22 cellular contexts compared by ENCODE assay signal in the genomic region with DNA sequence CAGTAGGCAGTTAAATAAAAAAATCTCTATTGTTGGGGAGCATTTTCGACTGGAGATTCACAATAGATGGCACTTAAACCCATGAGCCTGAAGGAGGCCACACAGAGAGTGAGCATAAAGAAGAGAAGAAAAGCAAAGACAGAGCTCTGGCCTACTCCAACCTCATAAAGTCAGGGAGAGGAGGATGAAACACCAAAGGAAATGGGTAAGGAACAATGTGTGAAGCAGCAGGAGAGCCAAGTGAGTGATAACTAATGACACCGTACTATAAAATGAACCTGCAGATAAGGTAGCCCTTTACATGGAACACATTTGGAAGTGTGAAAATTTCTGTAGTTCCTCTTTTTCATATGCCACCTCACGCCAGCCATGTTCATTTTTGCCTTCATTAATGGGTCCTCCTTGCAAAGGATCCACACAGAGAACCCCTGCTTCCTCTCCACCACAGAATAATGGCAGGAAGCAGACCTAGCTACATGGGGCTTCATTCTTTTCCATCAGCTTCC.
DNase-seq lines count a peak whose midpoint lies in the region; ATAC-seq and TF ChIP-seq lines count a peak whose summit lies in the region.
"Had no signal": no experiment of that assay in that cellular context is flagged by ENCODE, and none has a peak within 500 bp of the region (broad histone marks: within the 10 kb centered on the region; RNA-seq: fewer than 3 reads in every experiment).

No MANE protein-coding gene starts in this region.

- no peak overlapping the region for H3K9ac ChIP-seq in HUES64 (ENCODE audit: low read depth, low read length)
- H3K9ac ChIP-seq in mesendoderm (ENCODE audit: low read length) = no peak overlapping the region
- H3K9ac ChIP-seq in smooth muscle cell (ENCODE audit: low read depth) = no peak overlapping the region
- H3K9ac ChIP-seq: BLaER1 had no signal

- H3K27me3 ChIP-seq in HUES64 (ENCODE audit: insufficient read depth, low read length) (no peaks in the 10 kb centered on the region), SJSA1 (replicated peaks) (no peaks in the 10 kb centered on the region), mesendoderm (ENCODE audit: insufficient read depth, low read length, poor library complexity) (no peaks in the 10 kb centered on the region), smooth muscle cell (ENCODE audit: low read depth) (no peaks in the 10 kb centered on the region)
- H3K27me3 ChIP-seq: BLaER1 had no signal

- H3K79me2 ChIP-seq in mesendoderm (ENCODE audit: control insufficient read depth, insufficient read depth, low read length) (no peaks in the 10 kb centered on the region), smooth muscle cell (ENCODE audit: low read depth) (no peaks in the 10 kb centered on the region)

- no peaks in the 10 kb centered on the region for H3K27me3 Mint-ChIP-seq in MCF 10A (ENCODE audit: insufficient read depth, unreplicated experiment)
- H3K27me3 Mint-ChIP-seq: CD4-positive, alpha-beta T cell; T-cell had no signal

- intact Hi-C loops in MCF 10A (cut with micrococcal nuclease) = loop anchor here (5.0 kb wide), 1 partner anchor 832 kb away; a partner anchor contains a TSS

- H3K18ac ChIP-seq in mesendoderm (ENCODE audit: low read length) = no peak overlapping the region

- TF ChIP-seq CTCF in smooth muscle cell (IDR thresholded peaks at IDR 0.05; ENCODE audit: borderline replicate concordance, insufficient read depth, poor library complexity, severe bottlenecking) (no peak), MCF 10A (IDR thresholded peaks at IDR 0.05; ENCODE audit: unreplicated experiment) (no peak), GM20000 (IDR thresholded peaks at IDR 0.05; ENCODE audit: extremely low read depth, missing control alignments) (no peak)

- ATAC-seq in GM19395 (IDR thresholded peaks at IDR 0.05; ENCODE audit: unreplicated experiment) = no peak
- ATAC-seq: T-cell had no signal

- H3K4me1 ChIP-seq in HUES64 (ENCODE audit: insufficient read depth, low read length) (peaks cover 46% of the 10 kb centered on the region), SJSA1 (replicated peaks) (peaks cover 30% of the 10 kb centered on the region), mesendoderm (ENCODE audit: control insufficient read depth, low read depth, low read length) (peaks cover 9% of the 10 kb centered on the region), smooth muscle cell (ENCODE audit: low read depth) (peaks cover 16% of the 10 kb centered on the region)
- H3K4me1 ChIP-seq: BLaER1 had no signal

- H4K8ac ChIP-seq in mesendoderm (ENCODE audit: low read depth, low read length) = no peak overlapping the region

- WGBS in HUES64 = 70% methylated on average over 3 of the region's 3 CpGs
- no CpG with 5 or more reads among the region's 3 CpGs for WGBS in mesendoderm (ENCODE audit: extremely low coverage, insufficient coverage, low lambda C conversion rate)
- 80% methylated on average over 3 of the region's 3 CpGs for WGBS in smooth muscle cell (ENCODE audit: low lambda C conversion rate)

- H3K4me3 Mint-ChIP-seq in MCF 10A (ENCODE audit: unreplicated experiment) = no peak overlapping the region
- H3K4me3 Mint-ChIP-seq: CD4-positive, alpha-beta T cell; T-cell had no signal

- H3K9me3 ChIP-seq in HUES64 (ENCODE audit: insufficient read depth, low read depth, low read length) = no peaks in the 10 kb centered on the region
- no peaks in the 10 kb centered on the region for H3K9me3 ChIP-seq in SJSA1 (replicated peaks)
- no peaks in the 10 kb centered on the region for H3K9me3 ChIP-seq in smooth muscle cell (replicated peaks; ENCODE audit: low read depth)
- H3K9me3 ChIP-seq: BLaER1 had no signal

- H3K27ac ChIP-seq in HUES64 (ENCODE audit: low read depth, low read length) (peak overlapping the region; percentile 15; the same call in 1 of the 2 replicates), SJSA1 (peak overlapping the region; percentile 81), mesendoderm (ENCODE audit: low read depth, low read length) (no peak overlapping the region), smooth muscle cell (ENCODE audit: low read depth) (peak overlapping the region; percentile 89)
- H3K27ac ChIP-seq: BLaER1 had no signal

- H3K9me3 Mint-ChIP-seq in MCF 10A (ENCODE audit: unreplicated experiment) = no peaks in the 10 kb centered on the region

- H3K36me3 ChIP-seq in HUES64 (ENCODE audit: insufficient read depth, low read length) = no peaks in the 10 kb centered on the region
- no peaks in the 10 kb centered on the region for H3K36me3 ChIP-seq in SJSA1
- H3K36me3 ChIP-seq in mesendoderm (ENCODE audit: control insufficient read depth, insufficient read depth, low read length) = no peaks in the 10 kb centered on the region
- no peaks in the 10 kb centered on the region for H3K36me3 ChIP-seq in smooth muscle cell (ENCODE audit: low read depth)
- H3K36me3 ChIP-seq: BLaER1 had no signal

- no TSS peak for BruUV-seq in MCF 10A (replicated peaks; lab: Mats Ljungman, UMichigan)

- peaks cover 11% of the 10 kb centered on the region for H3K4me1 Mint-ChIP-seq in MCF 10A (ENCODE audit: insufficient read depth, unreplicated experiment)
- H3K4me1 Mint-ChIP-seq: T-cell had no signal

- H2BK120ac ChIP-seq in mesendoderm (ENCODE audit: low read depth, low read length) = no peak overlapping the region

- H3K23ac ChIP-seq in mesendoderm (ENCODE audit: low read length) = no peak overlapping the region

- no peak overlapping the region for H2AFZ ChIP-seq in smooth muscle cell (ENCODE audit: low read depth)

- no peaks in the 10 kb centered on the region for H3F3A ChIP-seq in smooth muscle cell (ENCODE audit: low read depth)

- H2BK5ac ChIP-seq in mesendoderm (ENCODE audit: low read length) = no peak overlapping the region

- no peak overlapping the region for H3K4me3 ChIP-seq in HUES64 (ENCODE audit: low read length)
- H3K4me3 ChIP-seq in SJSA1 = no peak overlapping the region
- no peak overlapping the region for H3K4me3 ChIP-seq in mesendoderm (ENCODE audit: low read length)
- H3K4me3 ChIP-seq in smooth muscle cell = no peak overlapping the region
- H3K4me3 ChIP-seq: BLaER1 had no signal

- no peak overlapping the region for H3K4me2 ChIP-seq in mesendoderm (ENCODE audit: low read length)
- no peak overlapping the region for H3K4me2 ChIP-seq in smooth muscle cell
- H3K4me2 ChIP-seq: BLaER1 had no signal

- no peak overlapping the region for H3K4ac ChIP-seq in mesendoderm (ENCODE audit: low read depth, low read length)

- no peaks in the 10 kb centered on the region for H3K79me1 ChIP-seq in mesendoderm (ENCODE audit: low read length)

- H2BK15ac ChIP-seq in mesendoderm (replicated peaks; ENCODE audit: low read depth) = no peak overlapping the region

- no peak overlapping the region for H2AK5ac ChIP-seq in mesendoderm (ENCODE audit: low read length)

- H3K36me3 Mint-ChIP-seq in MCF 10A (ENCODE audit: insufficient read depth, unreplicated experiment) = no peaks in the 10 kb centered on the region
- H3K36me3 Mint-ChIP-seq: T-cell had no signal

- CTCF ChIA-PET in MCF 10A (lab: Yijun Ruan, JAX) = interaction anchor here (1.0 to 1.3 kb wide), 2 partner anchors 8 to 642 kb away, joined by 3 read pairs; no protein-coding TSS in a partner anchor

- H4K5ac ChIP-seq in mesendoderm (ENCODE audit: low read length) = no peak overlapping the region

- POLR2A ChIA-PET in MCF 10A (lab: Yijun Ruan, JAX) = no interaction called here

- H3K56ac ChIP-seq in mesendoderm (ENCODE audit: low read length) = no peak overlapping the region

- DNase-seq in SJSA1 (ENCODE audit: low read depth in 1 of 2, low spot score in 2 of 2) (peak in 1 of 2 experiments; percentile 4), mesendoderm (peak; percentile 58), smooth muscle cell (lab: John Stamatoyannopoulos, UW; ENCODE audit: unreplicated experiment) (no peak), MCF 10A (ENCODE audit: unreplicated experiment) (no peak), GM20000 (ENCODE audit: low spot score) (no peak)
- DNase-seq: CD4-positive, alpha-beta T cell; COR-L47; DMS53; KG1; MM.1S; NCI-H1092; NCI-H1417 treated with DMSO at 0.1 percent for 48 hours; NCI-H1694 treated with DMSO at 0.1 percent for 48 hours; NCI-H2081; NCI-H2227 treated with DMSO at 0.1 percent for 48 hours; NCI-H510A; NCI-H69; Right ventricle myocardium superior; T-cell had no signal

- H4K20me1 ChIP-seq in smooth muscle cell (ENCODE audit: low read depth) = no peaks in the 10 kb centered on the region
- H4K20me1 ChIP-seq: BLaER1 had no signal

- no peak overlapping the region for H3K27ac Mint-ChIP-seq in MCF 10A (ENCODE audit: low read depth, unreplicated experiment)
- H3K27ac Mint-ChIP-seq: CD4-positive, alpha-beta T cell; T-cell had no signal
